1 cellular context compared by ENCODE assay signal in the genomic region with DNA sequence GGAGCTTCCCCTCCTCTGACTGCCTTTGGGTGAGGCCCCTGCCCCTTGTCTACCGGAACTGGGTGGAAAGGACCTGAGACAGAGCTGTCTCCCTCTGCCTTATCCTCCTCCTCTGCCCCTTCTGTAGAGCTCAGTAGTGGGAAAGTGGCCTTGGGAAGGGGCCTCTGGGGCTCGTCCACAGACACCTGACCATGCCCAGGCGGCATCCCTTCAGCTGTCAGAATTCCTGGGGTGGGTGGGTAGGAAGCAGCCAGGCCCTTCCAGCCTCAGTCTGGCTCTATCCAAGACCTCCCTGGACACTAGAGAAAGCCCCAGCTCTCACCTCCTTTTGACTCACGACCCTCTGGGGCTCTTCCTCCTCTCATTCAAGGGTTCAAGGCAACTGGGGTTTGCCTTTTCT.
TF ChIP-seq lines count a peak whose summit lies in the region.

No MANE protein-coding gene starts in this region.

TF ChIP-seq in GM12878, 131 proteins besides CTCF, POLR2A, EP300 and RAD21:
- TF ChIP-seq KDM1A (IDR thresholded peaks at IDR 0.05; ENCODE audit: borderline replicate concordance) (no peak), CHD4 (IDR thresholded peaks at IDR 0.05) (no peak)
TF ChIP-seq in GM12878: peak in this region for 0.
